Comparison of ENCODE assay signal across 27 cellular contexts in the genomic region with DNA sequence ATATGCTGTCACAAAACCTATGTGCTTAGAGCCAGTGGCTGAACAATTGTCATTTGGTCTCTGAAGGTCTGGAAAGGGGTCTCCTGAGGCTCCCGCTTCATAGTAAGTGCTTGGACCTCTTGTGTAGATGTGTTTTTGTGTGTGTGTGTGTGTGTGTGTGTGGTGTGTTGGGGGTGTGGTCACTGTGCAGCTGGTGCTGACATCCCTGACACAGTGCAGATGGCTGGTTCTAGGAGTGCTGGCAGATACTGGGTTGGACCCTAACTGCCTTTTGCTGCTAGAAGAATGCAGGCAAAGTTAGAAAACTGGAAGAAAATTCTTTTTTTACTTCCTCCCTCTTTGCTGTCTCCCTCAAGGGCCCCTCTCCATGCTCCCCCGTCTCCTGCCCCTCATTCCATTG.
"Had no signal": no experiment of that assay in that cellular context is flagged by ENCODE, and none has a peak within 500 bp of the region (broad histone marks: within the 10 kb centered on the region; RNA-seq: fewer than 3 reads in every experiment).

No MANE protein-coding gene starts in this region.

- H3K27me3 ChIP-seq: Peyer's patch had no signal

- DNase-seq: activated CD4-positive, alpha-beta T cell treated with anti-CD3 and anti-CD28 coated beads for 1 hour; activated CD4-positive, alpha-beta T cell treated with anti-CD3 and anti-CD28 coated beads, Interleukin-2, amount 10 ng/mL, durations not matched to agents 24 days and 14 days; activated CD4-positive, alpha-beta T cell treated with anti-CD3 and anti-CD28 coated beads, Interleukin-2, amount 50 U/mL, for 4 hours; activated CD4-positive, CD25-positive, alpha-beta regulatory T cell; activated CD8-positive, alpha-beta T cell treated with anti-CD3 and anti-CD28 coated beads for 36 hours; activated effector memory CD4-positive, alpha-beta T cell treated with anti-CD3 and anti-CD28 coated beads, Interleukin-2, amount 50 U/mL, for 16 hours; activated naive CD4-positive, alpha-beta T cell treated with Interleukin-2 at 50 U/mL for 16 hours; activated naive CD8-positive, alpha-beta T cell treated with anti-CD3 and anti-CD28 coated beads, Interleukin-2, amount 10 ng/mL, durations not matched to agents 7 days and 5 days; activated T-cell treated with anti-CD3 and anti-CD28 coated beads, Interleukin-2, amount 50 U/mL, for 1 hour; activated T-cell treated with anti-CD3 and anti-CD28 coated beads, Interleukin-2, amount 50 U/mL, for 72 hours; Karpas-422; KBM-7; NCI-H1105; NCI-H1417 treated with DMSO at 0.1 percent for 48 hours; NCI-H187 treated with DMSO at 0.1 percent for 48 hours; NCI-H2081 treated with DMSO at 0.1 percent for 48 hours; NCI-H345; NCI-H524 treated with DMSO at 0.1 percent for 48 hours; PC-3; Peyer's patch; RPMI8226; T1000; WERI-Rb-1 had no signal

- H3K27me3 Mint-ChIP-seq: activated CD4-positive, alpha-beta T cell treated with anti-CD3 and anti-CD28 coated beads, Interleukin-2, amount 10 ng/mL, durations not matched to agents 24 days and 14 days; activated CD8-positive, alpha-beta T cell treated with anti-CD3 and anti-CD28 coated beads for 36 hours; activated naive CD4-positive, alpha-beta T cell treated with anti-CD3 and anti-CD28 coated beads, Interleukin-2, amount 50 U/mL, for 24 hours; activated naive CD8-positive, alpha-beta T cell treated with anti-CD3 and anti-CD28 coated beads, Interleukin-2, amount 10 ng/mL, durations not matched to agents 7 days and 5 days; activated T-helper 17 cell treated with anti-CD3 and anti-CD28 coated beads, Interleukin-2, amount 50 U/mL, for 72 hours; central memory CD8-positive, alpha-beta T cell had no signal

- H3K27ac ChIP-seq: Peyer's patch, WERI-Rb-1 had no signal

- H3K4me3 Mint-ChIP-seq: activated CD4-positive, alpha-beta T cell treated with anti-CD3 and anti-CD28 coated beads, Interleukin-2, amount 10 ng/mL, durations not matched to agents 24 days and 14 days; activated CD8-positive, alpha-beta T cell treated with anti-CD3 and anti-CD28 coated beads for 36 hours; activated naive CD4-positive, alpha-beta T cell treated with anti-CD3 and anti-CD28 coated beads, Interleukin-2, amount 50 U/mL, for 24 hours; activated naive CD8-positive, alpha-beta T cell treated with anti-CD3 and anti-CD28 coated beads, Interleukin-2, amount 10 ng/mL, durations not matched to agents 7 days and 5 days; activated T-cell treated with anti-CD3 and anti-CD28 coated beads, Interleukin-2, amount 50 U/mL, for 72 hours; activated T-helper 17 cell treated with anti-CD3 and anti-CD28 coated beads, Interleukin-2, amount 50 U/mL, for 72 hours; brain; central memory CD8-positive, alpha-beta T cell had no signal

- H3K27ac Mint-ChIP-seq: activated CD4-positive, alpha-beta T cell treated with anti-CD3 and anti-CD28 coated beads, Interleukin-2, amount 10 ng/mL, durations not matched to agents 24 days and 14 days; activated CD8-positive, alpha-beta T cell treated with anti-CD3 and anti-CD28 coated beads for 36 hours; activated naive CD4-positive, alpha-beta T cell treated with anti-CD3 and anti-CD28 coated beads, Interleukin-2, amount 50 U/mL, for 24 hours; activated naive CD8-positive, alpha-beta T cell treated with anti-CD3 and anti-CD28 coated beads, Interleukin-2, amount 10 ng/mL, durations not matched to agents 7 days and 5 days; activated T-cell treated with anti-CD3 and anti-CD28 coated beads, Interleukin-2, amount 50 U/mL, for 72 hours; activated T-helper 17 cell treated with anti-CD3 and anti-CD28 coated beads, Interleukin-2, amount 50 U/mL, for 72 hours; brain had no signal

- H3K4me1 ChIP-seq: Peyer's patch had no signal

- H3K36me3 Mint-ChIP-seq: activated naive CD4-positive, alpha-beta T cell treated with anti-CD3 and anti-CD28 coated beads, Interleukin-2, amount 50 U/mL, for 24 hours; activated naive CD8-positive, alpha-beta T cell treated with anti-CD3 and anti-CD28 coated beads, Interleukin-2, amount 10 ng/mL, durations not matched to agents 7 days and 5 days; brain had no signal

- H3K9me3 Mint-ChIP-seq: activated naive CD8-positive, alpha-beta T cell treated with anti-CD3 and anti-CD28 coated beads, Interleukin-2, amount 10 ng/mL, durations not matched to agents 7 days and 5 days; brain had no signal

- H3K36me3 ChIP-seq: Peyer's patch, WERI-Rb-1 had no signal

- H3K4me1 Mint-ChIP-seq: activated CD4-positive, alpha-beta T cell treated with anti-CD3 and anti-CD28 coated beads, Interleukin-2, amount 10 ng/mL, durations not matched to agents 24 days and 14 days; activated naive CD4-positive, alpha-beta T cell treated with anti-CD3 and anti-CD28 coated beads, Interleukin-2, amount 50 U/mL, for 24 hours; activated naive CD8-positive, alpha-beta T cell treated with anti-CD3 and anti-CD28 coated beads, Interleukin-2, amount 10 ng/mL, durations not matched to agents 7 days and 5 days; activated T-helper 17 cell treated with anti-CD3 and anti-CD28 coated beads, Interleukin-2, amount 50 U/mL, for 72 hours; central memory CD8-positive, alpha-beta T cell had no signal

- H3K9me3 ChIP-seq: Peyer's patch had no signal

- H3K4me3 ChIP-seq: Peyer's patch had no signal
